17 cellular contexts compared by ENCODE assay signal in genomic region chr19:47306303-47306702, GRCh38. TPM values are rescaled to one million over a fixed set of nuclear protein-coding genes. Genes with fewer than 3 reads are reported as not detected.
DNase-seq lines count a peak whose midpoint lies in the region; ATAC-seq and TF ChIP-seq lines count a peak whose summit lies in the region.
"Had no signal": no experiment of that assay in that cellular context is flagged by ENCODE, and none has a peak within 500 bp of the region (broad histone marks: within the 10 kb centered on the region; RNA-seq: fewer than 3 reads in every experiment).

No MANE protein-coding gene starts in this region.

- DNase-seq in MCF 10A (ENCODE audit: unreplicated experiment), result no peak
- no peak for DNase-seq in mammary epithelial cell
- DNase-seq in right lobe of liver, result no peak
- DNase-seq in activated CD4-positive, alpha-beta memory T cell treated with anti-CD3 and anti-CD28 coated beads, Interleukin-2, amount 10 ng/mL, durations not matched to agents 7 days and 5 days, result no peak
- DNase-seq: 8988T; CD8-positive, alpha-beta memory T cell; DMS79; GM23248; MV-4-11; NCI-H1417 treated with DMSO at 0.1 percent for 48 hours; NCI-H1930; NCI-H526 treated with DMSO at 0.1 percent for 48 hours; SHP77; SK-N-SH had no signal

- no peak overlapping the region for H3K9ac ChIP-seq in mammary epithelial cell (ENCODE audit: insufficient read depth, low read length)
- H3K9ac ChIP-seq: BLaER1 treated with 17β-estradiol and CSF1 and Interleukin-3, amounts not matched to agents 10 nM and 100 nM; SK-N-SH had no signal

- H3K9me3 Mint-ChIP-seq in MCF 10A (ENCODE audit: unreplicated experiment), result no peaks in the 10 kb centered on the region
- no peaks in the 10 kb centered on the region for H3K9me3 Mint-ChIP-seq in activated CD4-positive, alpha-beta memory T cell treated with anti-CD3 and anti-CD28 coated beads, Interleukin-2, amount 10 ng/mL, durations not matched to agents 7 days and 5 days
- H3K9me3 Mint-ChIP-seq: CD8-positive, alpha-beta memory T cell had no signal

- BruUV-seq in MCF 10A (replicated peaks; lab: Mats Ljungman, UMichigan) (no TSS peak), mammary epithelial cell (replicated peaks; lab: Mats Ljungman, UMichigan) (no TSS peak)

- intact Hi-C loops in MCF 10A (cut with micrococcal nuclease) (loop anchor here (5.0 kb wide), 1 partner anchor 41 kb away; the partner anchor contains the start of gene DHX34), mammary epithelial cell (cut with micrococcal nuclease) (no loop called here), right lobe of liver (cut with DNase I) (no loop called here)

- H3K4me3 ChIP-seq in mammary epithelial cell (replicated peaks in 1 of 3; ENCODE audit: insufficient read depth in 1 of 3, low read depth in 2 of 3, low read length in 3 of 3) (no peak overlapping the region), right lobe of liver (no peak overlapping the region)
- H3K4me3 ChIP-seq: BLaER1 treated with 17β-estradiol and CSF1 and Interleukin-3, amounts not matched to agents 10 nM and 100 nM had no signal

- no peaks in the 10 kb centered on the region for H3K36me3 ChIP-seq in mammary epithelial cell (ENCODE audit: insufficient read depth, low read length)
- no peaks in the 10 kb centered on the region for H3K36me3 ChIP-seq in right lobe of liver

- H3K4me3 Mint-ChIP-seq in MCF 10A (ENCODE audit: unreplicated experiment), result no peak overlapping the region
- no peak overlapping the region for H3K4me3 Mint-ChIP-seq in activated CD4-positive, alpha-beta memory T cell treated with anti-CD3 and anti-CD28 coated beads, Interleukin-2, amount 10 ng/mL, durations not matched to agents 7 days and 5 days
- H3K4me3 Mint-ChIP-seq: CD8-positive, alpha-beta memory T cell had no signal

- H3K27ac ChIP-seq in mammary epithelial cell (ENCODE audit: insufficient read depth, low read depth, low read length) (no peak overlapping the region), right lobe of liver (peak overlapping the region in 2 of 3 donors; percentile 31 to 80)
- H3K27ac ChIP-seq: BLaER1 treated with 17β-estradiol and CSF1 and Interleukin-3, amounts not matched to agents 10 nM and 100 nM; HL-60 had no signal

- H2AFZ ChIP-seq in mammary epithelial cell (ENCODE audit: low read depth, low read length), result no peak overlapping the region

- in situ Hi-C loops in mammary epithelial cell (cut with MboI; ENCODE audit: low sequenced_read_pairs in 2 of 2), result no loop called here

- TF ChIP-seq CTCF in MCF 10A (IDR thresholded peaks at IDR 0.05; ENCODE audit: unreplicated experiment) (no peak), mammary epithelial cell (conservative IDR thresholded peaks at IDR 0.05 in 1 of 2, IDR thresholded peaks at IDR 0.05 in 1 of 2; ENCODE audit: extremely low read depth in 1 of 2, insufficient read depth in 1 of 2, low read depth in 1 of 2, low read length in 2 of 2) (no peak), right lobe of liver (IDR thresholded peaks at IDR 0.05) (no peak)

- H3K4me1 ChIP-seq in mammary epithelial cell (ENCODE audit: insufficient read depth, low read length), result no peaks in the 10 kb centered on the region
- H3K4me1 ChIP-seq in right lobe of liver, result peaks cover 0 to 11% (median 0%) of the 10 kb centered on the region in 4 donors

- POLR2A ChIA-PET in MCF 10A (lab: Yijun Ruan, JAX), result interaction anchor here (0.7 to 1.9 kb wide), 5 partner anchors 17 to 1077 kb away, joined by 3 to 5 read pairs (median 3); partner anchors contain the start of gene DHX34
- POLR2A ChIA-PET in activated CD4-positive, alpha-beta memory T cell treated with anti-CD3 and anti-CD28 coated beads, Interleukin-2, amount 10 ng/mL, durations not matched to agents 7 days and 5 days (lab: Charles Lee), result no interaction called here

- dilution Hi-C loops in mammary epithelial cell (cut with HindIII; ENCODE audit: low sequenced_read_pairs), result no loop called here

- 92% methylated on average over 1 of the region's 3 CpGs for WGBS in mammary epithelial cell (ENCODE audit: low coverage, missing lambda C conversion rate)
- 92% methylated on average over 3 of the region's 3 CpGs for WGBS in right lobe of liver (ENCODE audit: insufficient coverage, low coverage, low lambda C conversion rate, missing lambda C conversion rate)

- H3K27ac Mint-ChIP-seq in MCF 10A (ENCODE audit: low read depth, unreplicated experiment), result peak overlapping the region; percentile 84
- no peak overlapping the region for H3K27ac Mint-ChIP-seq in activated CD4-positive, alpha-beta memory T cell treated with anti-CD3 and anti-CD28 coated beads, Interleukin-2, amount 10 ng/mL, durations not matched to agents 7 days and 5 days

- no peak for ATAC-seq in right lobe of liver

- H4K20me1 ChIP-seq in mammary epithelial cell (ENCODE audit: insufficient read depth, low read length), result no peaks in the 10 kb centered on the region

- no peak overlapping the region for H3K4me2 ChIP-seq in mammary epithelial cell (ENCODE audit: insufficient read depth, low read depth, low read length)

- H3K79me2 ChIP-seq in mammary epithelial cell (ENCODE audit: insufficient read depth, low read length), result no peaks in the 10 kb centered on the region

- peaks cover 29% of the 10 kb centered on the region for H3K4me1 Mint-ChIP-seq in MCF 10A (ENCODE audit: insufficient read depth, unreplicated experiment)
- H3K4me1 Mint-ChIP-seq in activated CD4-positive, alpha-beta memory T cell treated with anti-CD3 and anti-CD28 coated beads, Interleukin-2, amount 10 ng/mL, durations not matched to agents 7 days and 5 days, result peaks cover 5% of the 10 kb centered on the region

- peaks cover 7% of the 10 kb centered on the region for H3K36me3 Mint-ChIP-seq in MCF 10A (ENCODE audit: insufficient read depth, unreplicated experiment)
- H3K36me3 Mint-ChIP-seq in activated CD4-positive, alpha-beta memory T cell treated with anti-CD3 and anti-CD28 coated beads, Interleukin-2, amount 10 ng/mL, durations not matched to agents 7 days and 5 days (ENCODE audit: low read depth), result no peaks in the 10 kb centered on the region
- H3K36me3 Mint-ChIP-seq: CD8-positive, alpha-beta memory T cell had no signal

- H3K9me3 ChIP-seq in mammary epithelial cell (replicated peaks; ENCODE audit: insufficient read depth, low read length), result no peaks in the 10 kb centered on the region
- no peaks in the 10 kb centered on the region for H3K9me3 ChIP-seq in right lobe of liver
- H3K9me3 ChIP-seq: SK-N-SH had no signal

- TF ChIP-seq POLR2A in right lobe of liver (IDR thresholded peaks at IDR 0.05), result no peak

- no peaks in the 10 kb centered on the region for H3K27me3 Mint-ChIP-seq in MCF 10A (ENCODE audit: insufficient read depth, unreplicated experiment)
- peaks cover 12% of the 10 kb centered on the region for H3K27me3 Mint-ChIP-seq in activated CD4-positive, alpha-beta memory T cell treated with anti-CD3 and anti-CD28 coated beads, Interleukin-2, amount 10 ng/mL, durations not matched to agents 7 days and 5 days

- CTCF ChIA-PET in MCF 10A (lab: Yijun Ruan, JAX) (interaction anchor here (0.5 to 1.8 kb wide), 10 partner anchors 9 to 331 kb away, joined by 3 to 9 read pairs (median 4); partner anchors contain the start of gene DHX34), mammary epithelial cell (lab: Charles Lee; ENCODE audit: low non-redundant PET) (no interaction called here)
- CTCF ChIA-PET in activated CD4-positive, alpha-beta memory T cell treated with anti-CD3 and anti-CD28 coated beads, Interleukin-2, amount 10 ng/mL, durations not matched to agents 7 days and 5 days (lab: Charles Lee), result interaction anchor here (0.5 to 2.1 kb wide), 10 partner anchors 8 to 1341 kb away, joined by 3 to 9 read pairs (median 4); partner anchors contain the start of gene DHX34

- H3K27me3 ChIP-seq in mammary epithelial cell (ENCODE audit: insufficient read depth, low read length) (no peaks in the 10 kb centered on the region), right lobe of liver (no peaks in the 10 kb centered on the region)

RNA-seq across cellular contexts. Expression of gene C5AR1, which starts 3.4 kb away (rescaled TPM):
- total RNA-seq in MCF 10A (2022), result 1.9 and 4.7 TPM in 2 replicates
- 1 to 10 TPM in 1 of 2 donors, under 1 TPM in 1; 0.17 to 1.9 TPM for total RNA-seq in mammary epithelial cell
- 0.03 TPM for polyA plus RNA-seq in mammary epithelial cell
- polyA minus RNA-seq in mammary epithelial cell, result not detected
- 10 to 100 TPM in 1 of 6 experiments, 1 to 10 TPM in 5; 3.3 to 19.8 (median 5.9) TPM for total RNA-seq in right lobe of liver
- not detected for total RNA-seq in activated CD4-positive, alpha-beta memory T cell treated with anti-CD3 and anti-CD28 coated beads, Interleukin-2, amount 10 ng/mL, durations not matched to agents 7 days and 5 days
- total RNA-seq: GM23248 had no signal
- polyA plus RNA-seq: CD8-positive, alpha-beta memory T cell had no signal

RNA-seq across cellular contexts. Expression of gene C5AR2, which starts 25.7 kb away (rescaled TPM):
- total RNA-seq in MCF 10A (2022) (2.4 and 2.8 TPM in 2 replicates), mammary epithelial cell (under 1 TPM in 1 of 2 donors, not detected in 1; 0.09 TPM), right lobe of liver (1 to 10 TPM; 1.1 to 6.6 (median 3.7) TPM)
- polyA plus RNA-seq in mammary epithelial cell, result 0.06 TPM
- not detected for polyA minus RNA-seq in mammary epithelial cell
- total RNA-seq in activated CD4-positive, alpha-beta memory T cell treated with anti-CD3 and anti-CD28 coated beads, Interleukin-2, amount 10 ng/mL, durations not matched to agents 7 days and 5 days, result 1 to 10 TPM; 4.7 to 5.5 TPM
- total RNA-seq: G401 had no signal
- polyA plus RNA-seq: SK-N-SH had no signal

RNA-seq across cellular contexts. Expression of gene INAFM1, which starts 31.6 kb away (rescaled TPM):
- total RNA-seq in MCF 10A (2022) (15.0 and 16.8 TPM in 2 replicates), mammary epithelial cell (10 to 100 TPM in 1 of 2 donors, 1 to 10 TPM in 1; 2.0 to 10.9 TPM), right lobe of liver (1 to 10 TPM; 2.2 to 5.8 (median 4.4) TPM)
- polyA plus RNA-seq in mammary epithelial cell, result 0.65 TPM
- not detected for polyA minus RNA-seq in mammary epithelial cell
- 10 to 100 TPM; 12.6 to 13.9 TPM for total RNA-seq in activated CD4-positive, alpha-beta memory T cell treated with anti-CD3 and anti-CD28 coated beads, Interleukin-2, amount 10 ng/mL, durations not matched to agents 7 days and 5 days

RNA-seq across cellular contexts. Expression of gene DHX34, which starts 42.8 kb away (rescaled TPM):
- total RNA-seq in MCF 10A (2022), result 27.6 and 34.7 TPM in 2 replicates
- 10 to 100 TPM; 10.5 to 22.4 TPM for total RNA-seq in mammary epithelial cell
- 11.3 TPM for polyA plus RNA-seq in mammary epithelial cell
- 9.8 TPM for polyA minus RNA-seq in mammary epithelial cell
- 10 to 100 TPM in 1 of 6 experiments, 1 to 10 TPM in 5; 5.2 to 11.9 (median 8.7) TPM for total RNA-seq in right lobe of liver
- total RNA-seq in activated CD4-positive, alpha-beta memory T cell treated with anti-CD3 and anti-CD28 coated beads, Interleukin-2, amount 10 ng/mL, durations not matched to agents 7 days and 5 days, result 10 to 100 TPM; 10.3 to 10.5 TPM

RNA-seq across cellular contexts. Expression of gene CCDC9, which starts 50.0 kb away (rescaled TPM):
- total RNA-seq in MCF 10A (2022), result 35.0 and 39.0 TPM in 2 replicates
- 10 to 100 TPM in 1 of 2 donors, 1 to 10 TPM in 1; 4.7 to 29.6 TPM for total RNA-seq in mammary epithelial cell
- 3.2 TPM for polyA plus RNA-seq in mammary epithelial cell
- 9.1 TPM for polyA minus RNA-seq in mammary epithelial cell
- 10 to 100 TPM in 2 of 6 experiments, 1 to 10 TPM in 4; 5.8 to 15.1 (median 9.1) TPM for total RNA-seq in right lobe of liver
- 10 to 100 TPM; 29.9 to 30.2 TPM for total RNA-seq in activated CD4-positive, alpha-beta memory T cell treated with anti-CD3 and anti-CD28 coated beads, Interleukin-2, amount 10 ng/mL, durations not matched to agents 7 days and 5 days
